ENCODE assay signal across 8 cellular contexts in genomic region chr21:33070921-33071877, GRCh38. TPM values are rescaled to one million over a fixed set of nuclear protein-coding genes. Genes with fewer than 3 reads are reported as not detected.
DNase-seq lines count a peak whose midpoint lies in the region; ATAC-seq lines count a peak whose summit lies in the region.

No MANE protein-coding gene starts in this region.

- peaks cover 76% of the 10 kb centered on the region for H3K27me3 Mint-ChIP-seq in activated naive CD8-positive, alpha-beta T cell treated with anti-CD3 and anti-CD28 coated beads for 36 hours
- H3K27me3 Mint-ChIP-seq in stimulated activated naive CD8-positive, alpha-beta T cell treated with anti-CD3 and anti-CD28 coated beads, Interleukin-15, Interleukin-2, amounts not matched to agents 100 ng/mL and 50 ng/mL, for 24 hours, result peaks cover 74% of the 10 kb centered on the region

- H3K9me3 Mint-ChIP-seq in activated naive CD8-positive, alpha-beta T cell treated with anti-CD3 and anti-CD28 coated beads for 36 hours, result no peaks in the 10 kb centered on the region
- no peaks in the 10 kb centered on the region for H3K9me3 Mint-ChIP-seq in stimulated activated naive CD8-positive, alpha-beta T cell treated with anti-CD3 and anti-CD28 coated beads, Interleukin-15, Interleukin-2, amounts not matched to agents 100 ng/mL and 50 ng/mL, for 24 hours

- peak overlapping the region; percentile 76 for H3K4me3 Mint-ChIP-seq in activated naive CD8-positive, alpha-beta T cell treated with anti-CD3 and anti-CD28 coated beads for 36 hours
- H3K4me3 Mint-ChIP-seq in stimulated activated naive CD8-positive, alpha-beta T cell treated with anti-CD3 and anti-CD28 coated beads, Interleukin-15, Interleukin-2, amounts not matched to agents 100 ng/mL and 50 ng/mL, for 24 hours, result peak overlapping the region; percentile 69

- DNase-seq in CD1c-positive myeloid dendritic cell (ENCODE audit: extremely low spot score), result peak; percentile 22
- DNase-seq in activated naive CD8-positive, alpha-beta T cell treated with anti-CD3 and anti-CD28 coated beads for 36 hours, result peak; percentile 30
- DNase-seq in iris pigment epithelial cell (ENCODE audit: low read depth), result peak; percentile 9
- DNase-seq in hepatic stellate cell (ENCODE audit: low spot score), result no peak
- no peak for DNase-seq in activated CD4-positive, CD25-positive, alpha-beta regulatory T cell (lab: John Stamatoyannopoulos, UW)

- H3K36me3 Mint-ChIP-seq in activated naive CD8-positive, alpha-beta T cell treated with anti-CD3 and anti-CD28 coated beads for 36 hours, result no peaks in the 10 kb centered on the region
- no peaks in the 10 kb centered on the region for H3K36me3 Mint-ChIP-seq in stimulated activated naive CD8-positive, alpha-beta T cell treated with anti-CD3 and anti-CD28 coated beads, Interleukin-15, Interleukin-2, amounts not matched to agents 100 ng/mL and 50 ng/mL, for 24 hours (ENCODE audit: low read depth)

- ATAC-seq in HG02678 (IDR thresholded peaks at IDR 0.05; ENCODE audit: unreplicated experiment) (peak; percentile 21), HG02571 (IDR thresholded peaks at IDR 0.05; ENCODE audit: unreplicated experiment) (no peak)

- H3K4me1 Mint-ChIP-seq in activated naive CD8-positive, alpha-beta T cell treated with anti-CD3 and anti-CD28 coated beads for 36 hours, result peaks cover 8% of the 10 kb centered on the region
- peaks cover 19% of the 10 kb centered on the region for H3K4me1 Mint-ChIP-seq in stimulated activated naive CD8-positive, alpha-beta T cell treated with anti-CD3 and anti-CD28 coated beads, Interleukin-15, Interleukin-2, amounts not matched to agents 100 ng/mL and 50 ng/mL, for 24 hours (ENCODE audit: low read depth)

- H3K27ac Mint-ChIP-seq in activated naive CD8-positive, alpha-beta T cell treated with anti-CD3 and anti-CD28 coated beads for 36 hours, result no peak overlapping the region
- H3K27ac Mint-ChIP-seq in stimulated activated naive CD8-positive, alpha-beta T cell treated with anti-CD3 and anti-CD28 coated beads, Interleukin-15, Interleukin-2, amounts not matched to agents 100 ng/mL and 50 ng/mL, for 24 hours, result no peak overlapping the region

RNA-seq across cellular contexts. Expression of gene OLIG1, which starts 1.3 kb away (rescaled TPM):
- under 1 TPM in 1 of 2 experiments, not detected in 1; 0.21 TPM for total RNA-seq in activated naive CD8-positive, alpha-beta T cell treated with anti-CD3 and anti-CD28 coated beads for 36 hours

RNA-seq across cellular contexts. Expression of gene OLIG2, which starts 45.5 kb away (rescaled TPM):
- total RNA-seq in activated naive CD8-positive, alpha-beta T cell treated with anti-CD3 and anti-CD28 coated beads for 36 hours, result not detected

Comparison
In these comparisons a context has a peak if more than half of its experiments do, and no peak if none do; other contexts are left out.
1. DNase-seq: peak in CD1c-positive myeloid dendritic cell (single experiment), activated naive CD8-positive, alpha-beta T cell treated with anti-CD3 and anti-CD28 coated beads for 36 hours (single experiment) and iris pigment epithelial cell (single experiment); none in hepatic stellate cell (single experiment) and activated CD4-positive, CD25-positive, alpha-beta regulatory T cell (0 of 4).